ENCODE assay signal across 9 cellular contexts in genomic region chr4:139975830-139976272, GRCh38.
DNase-seq lines count a peak whose midpoint lies in the region; ATAC-seq, FAIRE-seq and TF ChIP-seq lines count a peak whose summit lies in the region.
"Had no signal": no experiment of that assay in that cellular context is flagged by ENCODE, and none has a peak within 500 bp of the region (broad histone marks: within the 10 kb centered on the region; RNA-seq: fewer than 3 reads in every experiment).

No MANE protein-coding gene starts in this region.

- H3K56ac ChIP-seq in IMR-90 (ENCODE audit: extremely low read depth, insufficient read depth, low read length), result no peak overlapping the region

- no peak overlapping the region; the same call in 1 of the 2 replicates for H3K23ac ChIP-seq in IMR-90 (ENCODE audit: low read depth, low read length)

- in situ Hi-C loops in IMR-90 (cut with MboI; ENCODE audit: low sequenced_read_pairs), result no loop called here

- peak overlapping the region; percentile 64; the same call in 1 of the 2 replicates for H2BK20ac ChIP-seq in IMR-90 (ENCODE audit: low read depth, low read length)

- peaks cover 6% of the 10 kb centered on the region; the same call in 1 of the 2 replicates for H3K4me1 ChIP-seq in IMR-90 (ENCODE audit: control insufficient read depth, insufficient read depth, low read length)
- peaks cover 3 to 30% of the 10 kb centered on the region in 2 donors for H3K4me1 ChIP-seq in adrenal gland (replicated peaks in 1 of 2)

- dilution Hi-C loops in IMR-90 (cut with HindIII; ENCODE audit: low sequenced_read_pairs, unreplicated experiment), result no loop called here

- peak overlapping the region; percentile 79; the same call in 1 of the 2 replicates for H3K14ac ChIP-seq in IMR-90 (replicated peaks; ENCODE audit: low read depth, low read length)

- FAIRE-seq in RCC 7860 (lab: Jason Lieb, UNC), result no peak

- H3K27me3 ChIP-seq in IMR-90 (ENCODE audit: control insufficient read depth, insufficient read depth, low read length), result no peaks in the 10 kb centered on the region
- H3K27me3 ChIP-seq in adrenal gland, result no peaks in the 10 kb centered on the region

- BruUV-seq in IMR-90 (replicated peaks; lab: Mats Ljungman, UMichigan), result no TSS peak

- 0 out of 2 replicates have a peak overlapping the region, but pooled peaks have one; percentile 49 for H2AK5ac ChIP-seq in IMR-90 (ENCODE audit: low read depth, low read length)

- peak overlapping the region; percentile 74; the same call in 1 of the 2 replicates for H3K18ac ChIP-seq in IMR-90 (ENCODE audit: low read depth, low read length)

- H3K36me3 ChIP-seq in IMR-90 (ENCODE audit: control insufficient read depth, insufficient read depth, low read length), result no peaks in the 10 kb centered on the region
- H3K36me3 ChIP-seq in adrenal gland (replicated peaks in 1 of 2), result no peaks in the 10 kb centered on the region

- peak overlapping the region; percentile 58; the same call in 1 of the 2 replicates for H3K9ac ChIP-seq in IMR-90 (ENCODE audit: low read depth, low read length)

- WGBS in IMR-90 (ENCODE audit: extremely low coverage in 2 of 2, insufficient read length in 1 of 2), 2 experiments, result no CpG with 5 or more reads among the region's 1 CpG
- 26 to 36% (median 31%) methylated on average over 1 of the region's 1 CpG for WGBS in adrenal gland, 4 donors

- CTCF ChIA-PET in IMR-90 (lab: Yijun Ruan, JAX), result interaction anchor here (0.6 kb wide), 1 partner anchor 16 kb away, joined by 3 read pairs; no protein-coding TSS in a partner anchor

- peaks cover 5% of the 10 kb centered on the region; the same call in 1 of the 2 replicates for H3K9me1 ChIP-seq in IMR-90 (ENCODE audit: insufficient read depth, low read length)

- TF ChIP-seq RAD21 in IMR-90 (IDR thresholded peaks at IDR 0.05; ENCODE audit: low read length), result no peak

- H2AK9ac ChIP-seq in IMR-90 (replicated peaks; ENCODE audit: low read depth, low read length, poor library complexity), result no peak overlapping the region

- H3K79me1 ChIP-seq in IMR-90 (ENCODE audit: low read depth in 1 of 2, low read length in 2 of 2), result peaks cover 0 to 2% of the 10 kb centered on the region in 2 experiments; a peak in 1 of 4 replicates

- peak overlapping the region; percentile 15 to 82 for H4K8ac ChIP-seq in IMR-90 (ENCODE audit: low read depth in 2 of 2, low read length in 2 of 2)

- peak overlapping the region; percentile 42 for H4K5ac ChIP-seq in IMR-90 (ENCODE audit: low read depth, low read length)

- POLR2A ChIA-PET in IMR-90 (lab: Charles Lee; ENCODE audit: unreplicated experiment), result interaction anchor here (0.6 kb wide), 1 partner anchor 167 kb away, joined by 3 read pairs; no protein-coding TSS in a partner anchor

- DNase-seq in IMR-90 (peak; percentile 56), adrenal gland (peak in 1 of 7 donors; percentile 30), iris pigment epithelial cell (ENCODE audit: low read depth) (peak; percentile 70), stromal cell of bone marrow (ENCODE audit: low read depth) (peak; percentile 9), RCC 7860 (ENCODE audit: low spot score) (no peak), NCI-H524 treated with DMSO at 0.1 percent for 48 hours (lab: John Stamatoyannopoulos, UW) (no peak)
- DNase-seq: NCI-H774 had no signal

- peak overlapping the region; percentile 30 for H4K91ac ChIP-seq in IMR-90 (ENCODE audit: insufficient read depth, low read depth, low read length)

- no peaks in the 10 kb centered on the region for H4K20me1 ChIP-seq in IMR-90 (ENCODE audit: insufficient read depth, low read length)

- TF ChIP-seq POLR2A in IMR-90 (IDR thresholded peaks at IDR 0.05; ENCODE audit: low read depth, low read length) (no peak), adrenal gland (IDR thresholded peaks at IDR 0.05) (no peak)

- H2AFZ ChIP-seq in IMR-90 (replicated peaks; ENCODE audit: low read length, poor library complexity), result no peak overlapping the region

- intact Hi-C loops in IMR-90 (cut with micrococcal nuclease), result no loop called here
- intact Hi-C loops in adrenal gland (cut with DNase I), result no loop called here

- H3K4me3 ChIP-seq in IMR-90 (ENCODE audit: insufficient read depth, low read depth, low read length), result no peak overlapping the region
- H3K4me3 ChIP-seq in adrenal gland, result no peak overlapping the region

- H3K4ac ChIP-seq in IMR-90 (ENCODE audit: low read depth, low read length), result peak overlapping the region; percentile 33; the same call in 1 of the 2 replicates

- peak overlapping the region; percentile 43 for H2BK5ac ChIP-seq in IMR-90 (ENCODE audit: low read depth, low read length, poor library complexity, severe bottlenecking)

- H3K27ac ChIP-seq in IMR-90 (ENCODE audit: insufficient read depth, low read length) (peak overlapping the region; percentile 22; the same call in 1 of the 2 replicates), adrenal gland (peak overlapping the region in 3 of 5 donors; percentile 1 to 76 (median 60))

- H3K9me3 ChIP-seq in IMR-90 (ENCODE audit: control insufficient read depth, insufficient read depth, low read length) (no peaks in the 10 kb centered on the region), adrenal gland (replicated peaks in 1 of 3) (no peaks in the 10 kb centered on the region)

- peak overlapping the region; percentile 17; the same call in 1 of the 2 replicates for H3K4me2 ChIP-seq in IMR-90 (ENCODE audit: low read depth, low read length)

- H2BK120ac ChIP-seq in IMR-90 (ENCODE audit: low read depth, low read length), result peak overlapping the region; percentile 80; the same call in 1 of the 2 replicates

- ATAC-seq in IMR-90 (ENCODE audit: low read depth) (peak; percentile 81), HG02798 (IDR thresholded peaks at IDR 0.05; ENCODE audit: poor library complexity, unreplicated experiment) (no peak), GM19035 (IDR thresholded peaks at IDR 0.05; ENCODE audit: unreplicated experiment) (no peak)

- TF ChIP-seq CTCF in IMR-90 (conservative IDR thresholded peaks at IDR 0.05; ENCODE audit: low read depth, low read length), result no peak
- TF ChIP-seq CTCF in adrenal gland (IDR thresholded peaks at IDR 0.05), result no peak

- peak overlapping the region; percentile 70; the same call in 1 of the 3 replicates for H2BK15ac ChIP-seq in IMR-90 (ENCODE audit: low read depth, low read length)

TF ChIP-seq in IMR-90, 13 proteins besides CTCF, POLR2A, EP300 and RAD21:
- no peak for TF ChIP-seq RFX5 (IDR thresholded peaks at IDR 0.05; ENCODE audit: low read depth, low read length)
- TF ChIP-seq RCOR1 (IDR thresholded peaks at IDR 0.05; ENCODE audit: insufficient replicate concordance, low read length), result no peak
- no peak for TF ChIP-seq MXI1 (IDR thresholded peaks at IDR 0.05; ENCODE audit: borderline replicate concordance, low read depth, low read length)
- no peak for TF ChIP-seq USF2 (IDR thresholded peaks at IDR 0.05; ENCODE audit: low read depth, low read length)
- no peak for TF ChIP-seq ELK1 (IDR thresholded peaks at IDR 0.05; ENCODE audit: borderline replicate concordance, low read depth, low read length)
- TF ChIP-seq MAZ (IDR thresholded peaks at IDR 0.05; ENCODE audit: borderline replicate concordance, low read depth, low read length), result no peak
- TF ChIP-seq FOS (IDR thresholded peaks at IDR 0.05; ENCODE audit: low read depth, low read length), result no peak
- no peak for TF ChIP-seq NFE2L2 (IDR thresholded peaks at IDR 0.05; ENCODE audit: low read depth, low read length)
- TF ChIP-seq MAFK (IDR thresholded peaks at IDR 0.05; ENCODE audit: low read depth, low read length), result no peak
- TF ChIP-seq CHD1 (IDR thresholded peaks at IDR 0.05; ENCODE audit: low read depth, low read length), result no peak
- peak; percentile 40; the same call in 1 of the 2 replicates for TF ChIP-seq BHLHE40 (IDR thresholded peaks at IDR 0.05; ENCODE audit: low read depth, low read length)
- peak; percentile 39; the same call in 1 of the 2 replicates for TF ChIP-seq CEBPB (IDR thresholded peaks at IDR 0.05; ENCODE audit: low read depth, low read length)
- no peak for TF ChIP-seq SMC3 (IDR thresholded peaks at IDR 0.05; ENCODE audit: low read depth, low read length)
TF ChIP-seq in IMR-90: peak in this region for 2.

Comparison
In these comparisons a context has a peak if more than half of its experiments do, and no peak if none do; other contexts are left out.
1. DNase-seq: peak in IMR-90 (single experiment), iris pigment epithelial cell (single experiment) and stromal cell of bone marrow (single experiment); none in RCC 7860 (single experiment) and NCI-H524 treated with DMSO at 0.1 percent for 48 hours (single experiment).